ENCODE assay signal across 9 cellular contexts in the genomic region with DNA sequence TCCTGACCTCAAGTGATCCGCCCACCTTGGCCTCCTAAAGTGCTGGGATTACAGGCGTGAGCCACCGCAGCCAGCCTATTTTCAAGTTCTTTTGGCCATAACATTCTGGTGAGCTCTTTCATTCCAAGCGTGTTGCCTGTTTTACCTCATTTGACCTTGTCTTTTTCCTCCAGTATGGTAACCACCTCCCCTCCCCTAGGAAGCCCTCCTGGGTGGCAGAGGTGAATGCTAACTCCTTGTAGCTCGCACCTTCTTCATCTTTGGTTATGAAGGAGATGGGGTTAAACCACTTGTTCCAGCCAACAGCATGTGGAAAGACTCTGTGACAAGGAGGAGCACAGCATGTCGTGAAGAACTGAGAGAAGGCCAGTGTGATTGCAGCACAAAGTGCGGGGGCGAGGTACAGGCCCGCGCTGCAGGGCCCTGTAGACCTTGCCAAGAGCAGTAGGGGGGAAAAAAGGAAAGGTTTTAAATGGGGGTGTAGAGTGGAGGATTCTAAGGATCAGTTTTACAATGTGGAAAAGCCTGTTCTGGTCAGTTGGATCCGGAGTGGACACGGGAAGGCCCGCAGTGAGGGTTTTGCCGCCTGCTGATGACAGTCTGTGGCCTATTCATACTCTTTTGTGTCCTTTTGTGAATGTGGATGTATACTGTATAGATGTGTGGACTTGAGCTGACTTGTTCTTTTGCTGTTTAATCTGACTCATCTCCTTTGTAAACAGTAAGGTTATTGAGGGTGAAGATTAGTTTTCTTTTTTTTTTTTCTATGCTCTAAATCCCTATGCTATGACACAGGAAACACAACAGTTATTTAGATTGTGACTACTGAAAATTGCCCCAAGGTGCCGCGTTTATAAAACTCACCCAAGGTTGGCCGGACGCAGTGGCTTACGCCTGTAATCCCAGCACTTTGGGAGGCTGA. TPM values are rescaled to one million over a fixed set of nuclear protein-coding genes. Genes with fewer than 3 reads are reported as not detected.
DNase-seq lines count a peak whose midpoint lies in the region; TF ChIP-seq lines count a peak whose summit lies in the region.
"Had no signal": no experiment of that assay in that cellular context is flagged by ENCODE, and none has a peak within 500 bp of the region (broad histone marks: within the 10 kb centered on the region; RNA-seq: fewer than 3 reads in every experiment).

No MANE protein-coding gene starts in this region.

- H3K36me3 ChIP-seq in Peyer's patch (no peaks in the 10 kb centered on the region), rectal smooth muscle tissue (ENCODE audit: control insufficient read depth, insufficient read depth, low read length) (peaks cover 4% of the 10 kb centered on the region)

- TF ChIP-seq CTCF in Peyer's patch (IDR thresholded peaks at IDR 0.05) (no peak), GM20000 (IDR thresholded peaks at IDR 0.05; ENCODE audit: extremely low read depth, missing control alignments) (no peak)

- H3K9me3 ChIP-seq in Peyer's patch = no peaks in the 10 kb centered on the region

- H3K27me3 ChIP-seq in Peyer's patch (no peaks in the 10 kb centered on the region), rectal smooth muscle tissue (ENCODE audit: control insufficient read depth, insufficient read depth, low read length) (no peaks in the 10 kb centered on the region)

- H3K9ac ChIP-seq in rectal smooth muscle tissue (ENCODE audit: low read length) = no peak overlapping the region

- H3K27ac ChIP-seq in Peyer's patch = peak overlapping the region; percentile 53 to 83 (median 68)
- H3K27ac ChIP-seq in rectal smooth muscle tissue (ENCODE audit: low read depth, low read length) = peak overlapping the region; percentile 86

- DNase-seq in DMS153 treated with DMSO at 0.1 percent for 48 hours (lab: John Stamatoyannopoulos, UW; ENCODE audit: unreplicated experiment) (peak; percentile 25), Peyer's patch (peak in 2 of 3 donors; percentile 66), fibroblast of peridontal ligament (ENCODE audit: extremely low read depth) (peak; percentile 81), GM20000 (ENCODE audit: low spot score) (no peak), SKM-1 (lab: John Stamatoyannopoulos, UW; ENCODE audit: unreplicated experiment) (no peak), SKM-1 treated with dmso at 0.1 percent for 144 hours (lab: John Stamatoyannopoulos, UW; ENCODE audit: unreplicated experiment) (no peak), NOMO-1 treated with dmso at 0.1 percent for 144 hours (lab: John Stamatoyannopoulos, UW; ENCODE audit: unreplicated experiment) (no peak)
- DNase-seq: RPMI8226 had no signal

- TF ChIP-seq POLR2A in Peyer's patch (IDR thresholded peaks at IDR 0.05) = no peak

- H3K4me1 ChIP-seq in Peyer's patch (peaks cover 0 to 20% (median 0%) of the 10 kb centered on the region in 4 donors), rectal smooth muscle tissue (ENCODE audit: control insufficient read depth, insufficient read depth, low read length) (peaks cover 9% of the 10 kb centered on the region)

- H3K4me3 ChIP-seq in Peyer's patch (no peak overlapping the region), rectal smooth muscle tissue (ENCODE audit: low read length) (no peak overlapping the region)

RNA-seq across cellular contexts. Expression of gene ZNF436, which starts 7.5 kb away (rescaled TPM):
- 10 to 100 TPM; 11.2 to 13.3 (median 12.0) TPM for total RNA-seq in Peyer's patch

RNA-seq across cellular contexts. Expression of gene HNRNPR, which starts 33.1 kb away (rescaled TPM):
- total RNA-seq in Peyer's patch = 100 to 1,000 TPM in 1 of 4 donors, 10 to 100 TPM in 3; 39.4 to 122 (median 54.8) TPM

RNA-seq across cellular contexts. Expression of gene TCEA3, which starts 47.4 kb away (rescaled TPM):
- 100 to 1,000 TPM in 2 of 4 donors, 10 to 100 TPM in 2; 64.6 to 125 (median 104) TPM for total RNA-seq in Peyer's patch

Comparison
In these comparisons a context has a peak if more than half of its experiments do, and no peak if none do; other contexts are left out.
1. DNase-seq: peak in DMS153 treated with DMSO at 0.1 percent for 48 hours (single experiment), Peyer's patch (2 of 3) and fibroblast of peridontal ligament (single experiment); none in GM20000 (single experiment), SKM-1 (single experiment), SKM-1 treated with dmso at 0.1 percent for 144 hours (single experiment) and NOMO-1 treated with dmso at 0.1 percent for 144 hours (single experiment).